25 cellular contexts compared by ENCODE assay signal in genomic region chr4:138689182-138689546, GRCh38.
"Had no signal": no experiment of that assay in that cellular context is flagged by ENCODE, and none has a peak within 500 bp of the region (broad histone marks: within the 10 kb centered on the region; RNA-seq: fewer than 3 reads in every experiment).

No MANE protein-coding gene starts in this region.

- H3K27ac ChIP-seq: left lung, lower lobe of right lung, pancreas, prostate gland, skin epidermis, transverse colon, upper lobe of left lung, vagina had no signal

- H3K27me3 ChIP-seq: left lung, pancreas, transverse colon, upper lobe of left lung, vagina had no signal

- H3K4me1 ChIP-seq: left lung, lower lobe of right lung, pancreas, prostate gland, vagina had no signal

- DNase-seq: immature natural killer cell; kidney; lower lobe of right lung; mammary epithelial cell; mesenchymal stem cell; naive thymus-derived CD8-positive, alpha-beta T cell; nucleus accumbens; pancreas; retina; right cardiac atrium; stimulated activated CD4-positive, alpha-beta T cell treated with anti-CD3 and anti-CD28 coated beads, Interleukin-12 subunit alpha, Interleukin-12 subunit beta, amount 100 ng/mL, for 4 hours; stimulated activated CD4-positive, alpha-beta T cell treated with anti-CD3 and anti-CD28 coated beads, Interleukin-15, amount 100 ng/mL, for 24 hours; stimulated activated CD4-positive, alpha-beta T cell treated with anti-CD3 and anti-CD28 coated beads, Interleukin-4, amount 100 ng/mL, for 24 hours; stimulated activated naive CD4-positive, alpha-beta T cell treated with Interleukin-2 at 50 U/mL for 16 hours; stimulated activated naive CD8-positive, alpha-beta T cell treated with anti-CD3 and anti-CD28 coated beads, Interleukin-15, amount 100 ng/mL, for 72 hours; substantia nigra; transverse colon had no signal

- H3K4me3 ChIP-seq: left lung, lower lobe of right lung, pancreas, prostate gland, skin epidermis, transverse colon, upper lobe of left lung, vagina had no signal

- H3K36me3 ChIP-seq: left lung, lower lobe of right lung, pancreas, prostate gland, transverse colon, upper lobe of left lung, vagina had no signal

- H3K9me3 ChIP-seq: left lung, lower lobe of right lung, pancreas, prostate gland, transverse colon, upper lobe of left lung, vagina had no signal

- ATAC-seq: left colon; left lung; lower lobe of right lung; naive thymus-derived CD8-positive, alpha-beta T cell; pancreas; right cardiac atrium; sciatic nerve; stimulated activated memory B cell treated with anti-CD40 and anti-IgM and Interleukin-4, amounts not matched to agents 10 μg/mL and 1 μg/mL and 100 μg/mL, for 72 hours; stimulated activated naive CD8-positive, alpha-beta T cell treated with anti-CD3 and anti-CD28 coated beads, Interleukin-15, amount 100 ng/mL, for 72 hours had no signal
